In the genomic region with DNA sequence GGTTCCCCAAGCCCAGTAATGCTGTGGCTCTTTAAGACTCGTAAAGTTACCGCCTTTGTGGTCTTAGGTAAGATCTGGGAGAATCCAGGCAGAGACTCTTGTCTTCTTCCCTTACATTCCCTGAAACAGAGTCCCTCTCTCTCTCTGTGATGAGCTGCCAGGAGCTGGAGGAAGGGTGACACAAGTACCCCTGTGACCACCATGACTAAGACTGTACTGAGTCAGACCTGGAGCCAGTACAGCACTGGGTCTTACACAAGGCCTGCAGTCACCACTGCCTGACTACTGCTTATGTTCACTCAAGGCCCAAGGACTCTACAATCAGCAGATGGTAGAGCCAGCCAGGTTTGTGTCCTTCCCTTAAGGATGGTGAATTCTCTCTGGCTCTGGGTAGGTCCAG, we compare ENCODE assay signal across 16 cellular contexts.
DNase-seq lines count a peak whose midpoint lies in the region; ATAC-seq and TF ChIP-seq lines count a peak whose summit lies in the region.
"Had no signal": no experiment of that assay in that cellular context is flagged by ENCODE, and none has a peak within 500 bp of the region (broad histone marks: within the 10 kb centered on the region; RNA-seq: fewer than 3 reads in every experiment).

No MANE protein-coding gene starts in this region.

- no peak overlapping the region for H3K27ac ChIP-seq in IMR-90 (ENCODE audit: insufficient read depth, low read length)
- H3K27ac ChIP-seq in brain microvascular endothelial cell, result no peak overlapping the region
- H3K27ac ChIP-seq in MM.1S (ENCODE audit: low read length), result no peak overlapping the region
- H3K27ac ChIP-seq: KMS-11 had no signal

- TF ChIP-seq POLR2A in IMR-90 (IDR thresholded peaks at IDR 0.05; ENCODE audit: low read depth, low read length) (no peak), GM18505 (IDR thresholded peaks at IDR 0.05; ENCODE audit: borderline replicate concordance, extremely low read depth, insufficient read depth, insufficient read length) (no peak)

- no peak overlapping the region for H2AFZ ChIP-seq in IMR-90 (replicated peaks; ENCODE audit: low read length, poor library complexity)
- no peak overlapping the region for H2AFZ ChIP-seq in MM.1S (ENCODE audit: low read length)

- no peak overlapping the region for H3K4ac ChIP-seq in IMR-90 (ENCODE audit: low read depth, low read length)

- TF ChIP-seq CTCF in IMR-90 (conservative IDR thresholded peaks at IDR 0.05; ENCODE audit: low read depth, low read length) (no peak), brain microvascular endothelial cell (IDR thresholded peaks at IDR 0.05; ENCODE audit: low read depth, low read length, missing control alignments) (no peak), MM.1S (IDR thresholded peaks at IDR 0.05; ENCODE audit: low read length) (no peak)

- no TSS peak for BruUV-seq in IMR-90 (replicated peaks; lab: Mats Ljungman, UMichigan)

- H2BK120ac ChIP-seq in IMR-90 (ENCODE audit: low read depth, low read length), result no peak overlapping the region

- H3K4me3 ChIP-seq in IMR-90 (ENCODE audit: insufficient read depth, low read depth, low read length), result no peak overlapping the region
- no peak overlapping the region for H3K4me3 ChIP-seq in brain microvascular endothelial cell (ENCODE audit: low read depth, low read length)
- H3K4me3 ChIP-seq in MM.1S (ENCODE audit: low read length), result no peak overlapping the region

- no peaks in the 10 kb centered on the region for H3K27me3 ChIP-seq in IMR-90 (ENCODE audit: control insufficient read depth, insufficient read depth, low read length)
- H3K27me3 ChIP-seq in brain microvascular endothelial cell (replicated peaks), result no peaks in the 10 kb centered on the region
- H3K27me3 ChIP-seq in MM.1S (replicated peaks; ENCODE audit: insufficient read depth, low read length), result no peaks in the 10 kb centered on the region

- DNase-seq in activated CD4-positive, alpha-beta T cell treated with anti-CD3 and anti-CD28 coated beads for 36 hours, result no peak
- DNase-seq in activated CD4-positive, alpha-beta T cell treated with anti-CD3 and anti-CD28 coated beads, Interleukin-2, amount 10 ng/mL, durations not matched to agents 7 days and 5 days, result no peak
- DNase-seq in IMR-90 (peak; percentile 4), brain microvascular endothelial cell (peak; percentile 0), myocyte (ENCODE audit: low read depth) (peak; percentile 31), MM.1S (no peak)
- DNase-seq: activated CD4-positive, CD25-positive, alpha-beta regulatory T cell treated with anti-CD3 and anti-CD28 coated beads, Interleukin-2, amount 50 U/mL, for 72 hours; amniotic stem cell; CD4-positive, alpha-beta T cell; EL; left ventricle myocardium superior; naive B cell; NCI-H2029 had no signal

- no peaks in the 10 kb centered on the region for H3K36me3 Mint-ChIP-seq in activated CD4-positive, alpha-beta T cell treated with anti-CD3 and anti-CD28 coated beads for 36 hours (ENCODE audit: low read depth)
- H3K36me3 Mint-ChIP-seq in activated CD4-positive, alpha-beta T cell treated with anti-CD3 and anti-CD28 coated beads, Interleukin-2, amount 10 ng/mL, durations not matched to agents 7 days and 5 days (ENCODE audit: low read depth), result no peaks in the 10 kb centered on the region
- H3K36me3 Mint-ChIP-seq: naive B cell had no signal

- H4K5ac ChIP-seq in IMR-90 (ENCODE audit: low read depth, low read length), result no peak overlapping the region

- no peak overlapping the region for H3K18ac ChIP-seq in IMR-90 (ENCODE audit: low read depth, low read length)

- no peaks in the 10 kb centered on the region for H3K27me3 Mint-ChIP-seq in activated CD4-positive, alpha-beta T cell treated with anti-CD3 and anti-CD28 coated beads for 36 hours
- no peaks in the 10 kb centered on the region for H3K27me3 Mint-ChIP-seq in activated CD4-positive, alpha-beta T cell treated with anti-CD3 and anti-CD28 coated beads, Interleukin-2, amount 10 ng/mL, durations not matched to agents 7 days and 5 days
- H3K27me3 Mint-ChIP-seq: CD4-positive, alpha-beta T cell; naive B cell had no signal

- H3K9me3 Mint-ChIP-seq in activated CD4-positive, alpha-beta T cell treated with anti-CD3 and anti-CD28 coated beads for 36 hours (ENCODE audit: low read depth), result no peaks in the 10 kb centered on the region
- H3K9me3 Mint-ChIP-seq in activated CD4-positive, alpha-beta T cell treated with anti-CD3 and anti-CD28 coated beads, Interleukin-2, amount 10 ng/mL, durations not matched to agents 7 days and 5 days, result no peaks in the 10 kb centered on the region
- H3K9me3 Mint-ChIP-seq: CD4-positive, alpha-beta T cell had no signal

- WGBS in IMR-90 (ENCODE audit: extremely low coverage in 2 of 2, insufficient read length in 1 of 2), 2 experiments, result no CpG with 5 or more reads among the region's 2 CpGs

- H2AK9ac ChIP-seq in IMR-90 (replicated peaks; ENCODE audit: low read depth, low read length, poor library complexity), result no peak overlapping the region

- CTCF ChIA-PET in activated CD4-positive, alpha-beta T cell treated with anti-CD3 and anti-CD28 coated beads for 36 hours (lab: Charles Lee), result interaction anchor here (0.5 kb wide), 1 partner anchor 10 kb away, joined by 3 read pairs; no protein-coding TSS in a partner anchor
- CTCF ChIA-PET in activated CD4-positive, alpha-beta T cell treated with anti-CD3 and anti-CD28 coated beads, Interleukin-2, amount 10 ng/mL, durations not matched to agents 7 days and 5 days (lab: Charles Lee), result interaction anchor here (1.2 kb wide), 1 partner anchor 10 kb away, joined by 3 read pairs; no protein-coding TSS in a partner anchor
- CTCF ChIA-PET in IMR-90 (lab: Yijun Ruan, JAX), result no interaction called here

- H4K20me1 ChIP-seq in IMR-90 (ENCODE audit: insufficient read depth, low read length) (no peaks in the 10 kb centered on the region), MM.1S (ENCODE audit: insufficient read depth, low read length) (no peaks in the 10 kb centered on the region)

- H4K91ac ChIP-seq in IMR-90 (ENCODE audit: insufficient read depth, low read depth, low read length), result no peak overlapping the region

- no peak overlapping the region for H2BK20ac ChIP-seq in IMR-90 (ENCODE audit: low read depth, low read length)

- ATAC-seq in activated CD4-positive, alpha-beta T cell treated with anti-CD3 and anti-CD28 coated beads for 36 hours, result peak; percentile 64
- ATAC-seq in IMR-90 (ENCODE audit: low read depth) (no peak), GM18505 (IDR thresholded peaks at IDR 0.05; ENCODE audit: unreplicated experiment) (no peak), GM18519 (IDR thresholded peaks at IDR 0.05; ENCODE audit: low FRiP score, unreplicated experiment) (no peak)
- ATAC-seq: left ventricle myocardium superior had no signal

- H4K8ac ChIP-seq in IMR-90 (ENCODE audit: low read depth in 2 of 2, low read length in 2 of 2), result no peak overlapping the region

- H2AK5ac ChIP-seq in IMR-90 (ENCODE audit: low read depth, low read length), result no peak overlapping the region

- in situ Hi-C loops in IMR-90 (cut with MboI; ENCODE audit: low sequenced_read_pairs), result loop anchor here (10.0 to 25.0 kb wide), 2 partner anchors 1244 to 1431 kb away; no protein-coding TSS in a partner anchor
- in situ Hi-C loops in brain microvascular endothelial cell (cut with HindIII; ENCODE audit: low pct_ligation_motif_present, low sequenced_read_pairs), result no loop called here

- TF ChIP-seq RAD21 in IMR-90 (IDR thresholded peaks at IDR 0.05; ENCODE audit: low read length), result no peak

- H3K4me1 Mint-ChIP-seq in activated CD4-positive, alpha-beta T cell treated with anti-CD3 and anti-CD28 coated beads for 36 hours, result no peaks in the 10 kb centered on the region
- H3K4me1 Mint-ChIP-seq in activated CD4-positive, alpha-beta T cell treated with anti-CD3 and anti-CD28 coated beads, Interleukin-2, amount 10 ng/mL, durations not matched to agents 7 days and 5 days, result no peaks in the 10 kb centered on the region
- H3K4me1 Mint-ChIP-seq: naive B cell had no signal

- H3K9me3 ChIP-seq in IMR-90 (ENCODE audit: control insufficient read depth, insufficient read depth, low read length), result no peaks in the 10 kb centered on the region
- H3K9me3 ChIP-seq in MM.1S (replicated peaks; ENCODE audit: insufficient read depth, low read length), result no peaks in the 10 kb centered on the region

- H3K36me3 ChIP-seq in IMR-90 (ENCODE audit: control insufficient read depth, insufficient read depth, low read length) (no peaks in the 10 kb centered on the region), brain microvascular endothelial cell (replicated peaks) (no peaks in the 10 kb centered on the region), MM.1S (replicated peaks; ENCODE audit: insufficient read depth, low read length) (no peaks in the 10 kb centered on the region)

- no peak overlapping the region for H3K27ac Mint-ChIP-seq in activated CD4-positive, alpha-beta T cell treated with anti-CD3 and anti-CD28 coated beads for 36 hours
- H3K27ac Mint-ChIP-seq in activated CD4-positive, alpha-beta T cell treated with anti-CD3 and anti-CD28 coated beads, Interleukin-2, amount 10 ng/mL, durations not matched to agents 7 days and 5 days, result no peak overlapping the region
- H3K27ac Mint-ChIP-seq: CD4-positive, alpha-beta T cell had no signal

- H3K9ac ChIP-seq in IMR-90 (ENCODE audit: low read depth, low read length), result no peak overlapping the region
- no peak overlapping the region for H3K9ac ChIP-seq in MM.1S (ENCODE audit: low read length)
- H3K9ac ChIP-seq: KMS-11 had no signal

- no peaks in the 10 kb centered on the region for H3K79me1 ChIP-seq in IMR-90 (ENCODE audit: low read depth in 1 of 2, low read length in 2 of 2)

- H2BK5ac ChIP-seq in IMR-90 (ENCODE audit: low read depth, low read length, poor library complexity, severe bottlenecking), result no peak overlapping the region

- no peak overlapping the region for H3K56ac ChIP-seq in IMR-90 (ENCODE audit: extremely low read depth, insufficient read depth, low read length)

- no peak overlapping the region for H3K4me2 ChIP-seq in IMR-90 (ENCODE audit: low read depth, low read length)
- no peak overlapping the region for H3K4me2 ChIP-seq in MM.1S (ENCODE audit: low read depth, low read length)
- H3K4me2 ChIP-seq: KMS-11 had no signal

- dilution Hi-C loops in IMR-90 (cut with HindIII; ENCODE audit: low sequenced_read_pairs, unreplicated experiment), result no loop called here

- POLR2A ChIA-PET in activated CD4-positive, alpha-beta T cell treated with anti-CD3 and anti-CD28 coated beads for 36 hours (lab: Charles Lee), result interaction anchor here (0.6 kb wide), 1 partner anchor 108 kb away, joined by 3 read pairs; no protein-coding TSS in a partner anchor
- POLR2A ChIA-PET in activated CD4-positive, alpha-beta T cell treated with anti-CD3 and anti-CD28 coated beads, Interleukin-2, amount 10 ng/mL, durations not matched to agents 7 days and 5 days (lab: Charles Lee), result no interaction called here
- POLR2A ChIA-PET in IMR-90 (lab: Charles Lee; ENCODE audit: unreplicated experiment), result no interaction called here

- intact Hi-C loops in activated CD4-positive, alpha-beta T cell treated with anti-CD3 and anti-CD28 coated beads for 36 hours (cut with DNase I, micrococcal nuclease), result no loop called here
- intact Hi-C loops in IMR-90 (cut with micrococcal nuclease), result no loop called here

- H2BK15ac ChIP-seq in IMR-90 (ENCODE audit: low read depth, low read length), result no peak overlapping the region

- H3F3A ChIP-seq in MM.1S (ENCODE audit: insufficient read depth, low read length), result no peaks in the 10 kb centered on the region

- H3K4me1 ChIP-seq in IMR-90 (ENCODE audit: control insufficient read depth, insufficient read depth, low read length) (no peaks in the 10 kb centered on the region), MM.1S (ENCODE audit: low read length) (no peaks in the 10 kb centered on the region)

- no peak overlapping the region for H3K23ac ChIP-seq in IMR-90 (ENCODE audit: low read depth, low read length)

- H3K9me1 ChIP-seq in IMR-90 (ENCODE audit: insufficient read depth, low read length), result no peaks in the 10 kb centered on the region

- no peak overlapping the region for H3K14ac ChIP-seq in IMR-90 (replicated peaks; ENCODE audit: low read depth, low read length)

- H3K4me3 Mint-ChIP-seq in activated CD4-positive, alpha-beta T cell treated with anti-CD3 and anti-CD28 coated beads for 36 hours, result no peak overlapping the region
- no peak overlapping the region for H3K4me3 Mint-ChIP-seq in activated CD4-positive, alpha-beta T cell treated with anti-CD3 and anti-CD28 coated beads, Interleukin-2, amount 10 ng/mL, durations not matched to agents 7 days and 5 days
- H3K4me3 Mint-ChIP-seq: CD4-positive, alpha-beta T cell; naive B cell had no signal

- no peaks in the 10 kb centered on the region for H3K79me2 ChIP-seq in MM.1S (ENCODE audit: low read length)

- no peaks in the 10 kb centered on the region for H3K9me2 ChIP-seq in MM.1S (replicated peaks; ENCODE audit: insufficient read depth, low read length)

Comparison
In these comparisons a context has a peak if more than half of its experiments do, and no peak if none do; other contexts are left out.
1. DNase-seq: peak in IMR-90 (single experiment), brain microvascular endothelial cell (single experiment) and myocyte (single experiment); none in activated CD4-positive, alpha-beta T cell treated with anti-CD3 and anti-CD28 coated beads for 36 hours (single experiment), activated CD4-positive, alpha-beta T cell treated with anti-CD3 and anti-CD28 coated beads, Interleukin-2, amount 10 ng/mL, durations not matched to agents 7 days and 5 days (single experiment) and MM.1S (single experiment).